ENCODE assay signal across 6 cellular contexts in the genomic region with DNA sequence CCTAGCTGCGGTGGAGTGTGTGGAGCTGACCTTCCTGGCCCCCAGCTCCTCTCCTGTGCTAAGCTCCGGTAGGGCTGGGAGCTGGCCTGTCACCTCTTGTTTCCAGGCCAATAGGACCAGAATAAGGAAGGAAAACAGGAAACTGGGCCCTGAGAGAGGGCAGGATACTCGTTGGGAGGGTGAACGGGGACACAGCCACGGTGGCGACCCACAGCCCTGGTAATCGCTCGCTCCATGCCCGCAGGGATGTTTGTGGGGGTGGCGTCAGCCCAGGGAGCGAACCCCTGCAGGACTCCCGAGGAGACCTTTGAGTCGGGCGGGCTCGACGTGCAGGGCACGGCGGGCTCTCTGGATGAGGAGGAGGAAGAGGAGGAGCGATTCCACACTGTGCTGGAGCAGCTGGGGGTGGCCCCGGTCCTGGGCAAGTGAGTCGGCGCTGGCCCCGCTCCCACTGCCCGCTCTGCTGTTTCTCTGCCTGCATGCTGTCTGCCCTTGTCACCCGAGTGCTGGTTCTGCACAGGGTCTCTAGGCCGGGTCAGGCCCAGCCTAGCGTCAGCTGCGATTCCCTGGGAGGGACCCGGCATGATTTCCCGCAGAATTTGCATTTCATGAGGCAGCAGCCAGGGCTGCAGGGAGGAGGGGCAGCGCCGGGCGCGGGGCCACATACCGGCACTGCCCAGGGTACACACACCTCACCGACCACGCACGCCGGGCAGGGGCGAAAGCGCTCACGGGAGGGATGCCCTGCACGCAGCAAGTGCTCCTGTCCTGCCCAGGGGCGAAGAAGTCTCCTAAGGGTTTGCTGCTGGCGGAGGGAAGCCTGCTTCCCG. TPM values are rescaled to one million over a fixed set of nuclear protein-coding genes. Genes with fewer than 3 reads are reported as not detected.
DNase-seq lines count a peak whose midpoint lies in the region; ATAC-seq and TF ChIP-seq lines count a peak whose summit lies in the region.

No MANE protein-coding gene starts in this region.

- in situ Hi-C loops in GM18951 (cut with MboI; ENCODE audit: low sequenced_read_pairs, unreplicated experiment): no loop called here

- DNase-seq in progenitor cell of endocrine pancreas (ENCODE audit: low spot score, unreplicated experiment): no peak

- TF ChIP-seq CTCF in brain (conservative IDR thresholded peaks at IDR 0.05) (no peak), neural cell (IDR thresholded peaks at IDR 0.05; ENCODE audit: poor library complexity, severe bottlenecking) (no peak), progenitor cell of endocrine pancreas (IDR thresholded peaks at IDR 0.05; ENCODE audit: unreplicated experiment) (no peak)

- no peak for ATAC-seq in GM21528 (IDR thresholded peaks at IDR 0.05; ENCODE audit: low FRiP score, unreplicated experiment)
- ATAC-seq in HG03175 (IDR thresholded peaks at IDR 0.05; ENCODE audit: unreplicated experiment): no peak

- H3F3A ChIP-seq in neural cell (ENCODE audit: insufficient read depth, low read length, poor library complexity, severe bottlenecking): no peaks in the 10 kb centered on the region

- H3K27ac ChIP-seq in neural cell (ENCODE audit: low read length): no peak overlapping the region

- H3K36me3 ChIP-seq in neural cell (ENCODE audit: insufficient read depth, low read length): no peaks in the 10 kb centered on the region

- peak overlapping the region; percentile 50 to 78 (median 76) for H3K4me3 Mint-ChIP-seq in brain
- H3K4me3 Mint-ChIP-seq in progenitor cell of endocrine pancreas (ENCODE audit: low read depth): no peak overlapping the region

- no peak overlapping the region for H2AFZ ChIP-seq in neural cell (ENCODE audit: low read depth, low read length)

- H3K79me2 ChIP-seq in neural cell (replicated peaks; ENCODE audit: insufficient read depth, low read length): no peaks in the 10 kb centered on the region

- TF ChIP-seq POLR2A in GM18951 (IDR thresholded peaks at IDR 0.05; ENCODE audit: extremely low read depth, insufficient read depth, insufficient read length): peak; percentile 14

- H3K9me3 Mint-ChIP-seq in brain: peaks cover 0 to 2% (median 0%) of the 10 kb centered on the region in 5 experiments
- H3K9me3 Mint-ChIP-seq in progenitor cell of endocrine pancreas (ENCODE audit: low read depth): no peaks in the 10 kb centered on the region

- peaks cover 42% of the 10 kb centered on the region for H3K27me3 ChIP-seq in neural cell (ENCODE audit: insufficient read depth, low read depth, low read length)

- peak overlapping the region; percentile 15 for H3K9ac ChIP-seq in neural cell (ENCODE audit: low read length)

- H3K27ac Mint-ChIP-seq in brain (peak overlapping the region in 2 of 5 experiments; percentile 89 to 93), progenitor cell of endocrine pancreas (no peak overlapping the region)

- H3K27me3 Mint-ChIP-seq in brain (peaks cover 41% of the 10 kb centered on the region), progenitor cell of endocrine pancreas (peaks cover 35% of the 10 kb centered on the region)

- H3K9me2 ChIP-seq in neural cell (ENCODE audit: insufficient read depth, low read length): no peaks in the 10 kb centered on the region

- H3K4me2 ChIP-seq in neural cell (ENCODE audit: low read length): no peak overlapping the region

- H3K36me3 Mint-ChIP-seq in brain (peaks cover 7% of the 10 kb centered on the region), progenitor cell of endocrine pancreas (ENCODE audit: insufficient read depth) (peaks cover 2% of the 10 kb centered on the region)

- TF ChIP-seq EP300 in neural cell (conservative IDR thresholded peaks at IDR 0.05; ENCODE audit: poor library complexity, severe bottlenecking): no peak

- no peaks in the 10 kb centered on the region for H3K9me3 ChIP-seq in neural cell (ENCODE audit: low read length)

- no peaks in the 10 kb centered on the region for H4K20me1 ChIP-seq in neural cell (ENCODE audit: insufficient read depth)

- H3K4me1 Mint-ChIP-seq in brain (peaks cover 52% of the 10 kb centered on the region), progenitor cell of endocrine pancreas (ENCODE audit: low read depth) (peaks cover 14% of the 10 kb centered on the region)

- no peak for TF ChIP-seq RAD21 in neural cell (conservative IDR thresholded peaks at IDR 0.05)

- peak overlapping the region; percentile 69 for H3K4me3 ChIP-seq in neural cell (ENCODE audit: low read length)

TF ChIP-seq in neural cell, 6 proteins besides CTCF, POLR2A, EP300 and RAD21:
- no peak for TF ChIP-seq TAF1 (IDR thresholded peaks at IDR 0.05; ENCODE audit: low read depth)
- no peak for TF ChIP-seq POLR2AphosphoS5 (IDR thresholded peaks at IDR 0.05)
- TF ChIP-seq SMC3 (conservative IDR thresholded peaks at IDR 0.05; ENCODE audit: poor library complexity): no peak
- no peak for TF ChIP-seq MXI1 (conservative IDR thresholded peaks at IDR 0.05; ENCODE audit: poor library complexity, severe bottlenecking)
- TF ChIP-seq EZH2 (IDR thresholded peaks at IDR 0.05; ENCODE audit: borderline replicate concordance, insufficient read depth, low read length, poor library complexity, severe bottlenecking): no peak
- TF ChIP-seq, protein P1, sequence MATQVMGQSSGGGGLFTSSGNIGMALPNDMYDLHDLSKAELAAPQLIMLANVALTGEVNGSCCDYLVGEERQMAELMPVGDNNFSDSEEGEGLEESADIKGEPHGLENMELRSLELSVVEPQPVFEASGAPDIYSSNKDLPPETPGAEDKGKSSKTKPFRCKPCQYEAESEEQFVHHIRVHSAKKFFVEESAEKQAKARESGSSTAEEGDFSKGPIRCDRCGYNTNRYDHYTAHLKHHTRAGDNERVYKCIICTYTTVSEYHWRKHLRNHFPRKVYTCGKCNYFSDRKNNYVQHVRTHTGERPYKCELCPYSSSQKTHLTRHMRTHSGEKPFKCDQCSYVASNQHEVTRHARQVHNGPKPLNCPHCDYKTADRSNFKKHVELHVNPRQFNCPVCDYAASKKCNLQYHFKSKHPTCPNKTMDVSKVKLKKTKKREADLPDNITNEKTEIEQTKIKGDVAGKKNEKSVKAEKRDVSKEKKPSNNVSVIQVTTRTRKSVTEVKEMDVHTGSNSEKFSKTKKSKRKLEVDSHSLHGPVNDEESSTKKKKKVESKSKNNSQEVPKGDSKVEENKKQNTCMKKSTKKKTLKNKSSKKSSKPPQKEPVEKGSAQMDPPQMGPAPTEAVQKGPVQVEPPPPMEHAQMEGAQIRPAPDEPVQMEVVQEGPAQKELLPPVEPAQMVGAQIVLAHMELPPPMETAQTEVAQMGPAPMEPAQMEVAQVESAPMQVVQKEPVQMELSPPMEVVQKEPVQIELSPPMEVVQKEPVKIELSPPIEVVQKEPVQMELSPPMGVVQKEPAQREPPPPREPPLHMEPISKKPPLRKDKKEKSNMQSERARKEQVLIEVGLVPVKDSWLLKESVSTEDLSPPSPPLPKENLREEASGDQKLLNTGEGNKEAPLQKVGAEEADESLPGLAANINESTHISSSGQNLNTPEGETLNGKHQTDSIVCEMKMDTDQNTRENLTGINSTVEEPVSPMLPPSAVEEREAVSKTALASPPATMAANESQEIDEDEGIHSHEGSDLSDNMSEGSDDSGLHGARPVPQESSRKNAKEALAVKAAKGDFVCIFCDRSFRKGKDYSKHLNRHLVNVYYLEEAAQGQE (IDR thresholded peaks at IDR 0.05; ENCODE audit: borderline replicate concordance): no peak

RNA-seq across cellular contexts. Expression of a gene that starts 1.6 kb away (rescaled TPM):
- polyA plus RNA-seq in brain (ENCODE audit: insufficient read depth, low read depth, low replicate concordance) (3.1 TPM), neural cell (1.2 and 6.5 TPM in 2 replicates)
- polyA minus RNA-seq in neural cell: 0.49 and 1.5 TPM in 2 replicates
- 50.9 and 52.9 TPM in 2 replicates for total RNA-seq in progenitor cell of endocrine pancreas

RNA-seq across cellular contexts. Expression of a gene that starts 3.4 kb away (rescaled TPM):
- polyA plus RNA-seq in brain (ENCODE audit: insufficient read depth, low read depth, low replicate concordance) (114 TPM), neural cell (70.8 and 80.1 TPM in 2 replicates)
- polyA minus RNA-seq in neural cell: 39.7 and 39.8 TPM in 2 replicates
- 154 and 160 TPM in 2 replicates for total RNA-seq in progenitor cell of endocrine pancreas

RNA-seq across cellular contexts. Expression of a gene that starts 10.6 kb away (rescaled TPM):
- polyA plus RNA-seq in brain (ENCODE audit: insufficient read depth, low read depth, low replicate concordance) (67.9 TPM), neural cell (7.3 and 7.8 TPM in 2 replicates)
- 6.5 and 8.8 TPM in 2 replicates for polyA minus RNA-seq in neural cell
- total RNA-seq in progenitor cell of endocrine pancreas: 47.3 and 51.1 TPM in 2 replicates

RNA-seq across cellular contexts. Expression of a gene that starts 13.0 kb away (rescaled TPM):
- 104 TPM for polyA plus RNA-seq in brain (ENCODE audit: insufficient read depth, low read depth, low replicate concordance)
- polyA plus RNA-seq in neural cell: 50.6 and 62.3 TPM in 2 replicates
- polyA minus RNA-seq in neural cell: 7.8 and 9.4 TPM in 2 replicates
- 89.6 and 97.9 TPM in 2 replicates for total RNA-seq in progenitor cell of endocrine pancreas

RNA-seq across cellular contexts. Expression of a gene that starts 13.3 kb away (rescaled TPM):
- polyA plus RNA-seq in brain (ENCODE audit: insufficient read depth, low read depth, low replicate concordance) (23.3 TPM), neural cell (68.1 and 68.3 TPM in 2 replicates)
- polyA minus RNA-seq in neural cell: 22.8 and 28.7 TPM in 2 replicates
- total RNA-seq in progenitor cell of endocrine pancreas: 24.9 and 27.7 TPM in 2 replicates
